ENCODE assay signal across 1 cellular context in genomic region chr3:13414040-13414729, GRCh38.
TF ChIP-seq lines count a peak whose summit lies in the region.

No MANE protein-coding gene starts in this region.

TF ChIP-seq in K562, 482 proteins besides CTCF, POLR2A, EP300 and RAD21 (continued from another document):
- TF ChIP-seq ZBTB1 (CRISPR knock-in tag; IDR thresholded peaks at IDR 0.05; ENCODE audit: borderline replicate concordance, low read depth), result no peak
- peak; percentile 61 for TF ChIP-seq POLR2G (IDR thresholded peaks at IDR 0.05; ENCODE audit: low read depth, low read length)
